In the genomic region with DNA sequence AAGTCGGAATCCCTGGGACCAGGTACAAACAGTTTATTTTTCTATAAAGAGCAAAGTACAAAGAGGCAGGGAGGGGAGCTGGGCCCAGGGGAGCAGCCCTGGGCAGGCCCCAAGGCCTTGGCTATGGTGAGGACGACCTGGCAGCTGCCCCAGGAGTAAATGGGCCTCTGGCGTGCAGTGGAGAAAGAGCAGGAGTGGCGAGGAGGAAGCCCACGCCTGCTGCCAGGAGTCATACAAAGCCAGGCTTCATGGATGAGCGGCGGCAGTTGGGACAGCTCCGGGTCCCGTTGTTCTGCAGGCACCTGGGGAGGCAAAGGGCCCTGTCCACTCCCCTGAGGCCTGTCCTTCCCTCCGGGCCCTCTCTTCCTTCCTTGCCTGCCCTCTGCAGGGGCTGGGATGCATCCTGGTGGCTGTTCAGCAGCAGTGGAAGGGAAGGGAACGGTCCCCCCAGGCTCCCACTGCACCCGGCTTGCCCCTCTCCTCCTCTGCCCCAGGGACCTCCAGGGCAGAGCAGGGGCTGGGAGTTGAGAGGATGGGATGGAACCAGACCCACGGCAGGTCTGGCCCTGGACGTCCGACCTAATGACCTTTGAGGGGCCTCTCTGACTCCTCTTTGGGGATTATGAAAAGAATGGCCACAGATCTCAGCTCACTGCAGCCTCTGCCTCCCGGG, we compare ENCODE assay signal across 20 cellular contexts. TPM values are rescaled to one million over a fixed set of nuclear protein-coding genes. Genes with fewer than 3 reads are reported as not detected.
DNase-seq lines count a peak whose midpoint lies in the region; ATAC-seq and TF ChIP-seq lines count a peak whose summit lies in the region.
"Had no signal": no experiment of that assay in that cellular context is flagged by ENCODE, and none has a peak within 500 bp of the region (broad histone marks: within the 10 kb centered on the region; RNA-seq: fewer than 3 reads in every experiment).

No MANE protein-coding gene starts in this region.

- H3K9me3 ChIP-seq in gastrocnemius medialis = no peaks in the 10 kb centered on the region
- H3K9me3 ChIP-seq: gastroesophageal sphincter had no signal

- no peak overlapping the region for H3K4me3 ChIP-seq in gastrocnemius medialis
- H3K4me3 ChIP-seq: gastroesophageal sphincter had no signal

- no peak for TF ChIP-seq CTCF in gastrocnemius medialis (IDR thresholded peaks at IDR 0.05 in 4 of 5, conservative IDR thresholded peaks at IDR 0.05 in 1 of 5)
- TF ChIP-seq CTCF in activated CD8-positive, alpha-beta T cell treated with anti-CD3 and anti-CD28 coated beads for 36 hours (IDR thresholded peaks at IDR 0.05) = no peak

- no peaks in the 10 kb centered on the region for H3K36me3 ChIP-seq in gastrocnemius medialis
- H3K36me3 ChIP-seq: gastroesophageal sphincter had no signal

- H3K4me1 ChIP-seq in gastrocnemius medialis = peaks cover 17 to 19% of the 10 kb centered on the region in 2 donors

- no peak overlapping the region for H3K4me3 Mint-ChIP-seq in activated CD8-positive, alpha-beta T cell treated with anti-CD3 and anti-CD28 coated beads for 36 hours
- H3K4me3 Mint-ChIP-seq: activated naive CD8-positive, alpha-beta T cell treated with anti-CD3 and anti-CD28 coated beads for 36 hours; activated T-cell treated with anti-CD3 and anti-CD28 coated beads, Interleukin-2, amount 50 U/mL, for 4 hours; CD4-positive, alpha-beta T cell; central memory CD8-positive, alpha-beta T cell; T-helper 17 cell had no signal

- H3K27ac Mint-ChIP-seq in activated CD8-positive, alpha-beta T cell treated with anti-CD3 and anti-CD28 coated beads for 36 hours = no peak overlapping the region
- H3K27ac Mint-ChIP-seq: activated naive CD8-positive, alpha-beta T cell treated with anti-CD3 and anti-CD28 coated beads for 36 hours; CD4-positive, alpha-beta T cell; T-helper 17 cell had no signal

- intact Hi-C loops in gastrocnemius medialis (cut with DNase I; ENCODE audit: low total_unique reads) = no loop called here
- intact Hi-C loops in activated CD8-positive, alpha-beta T cell treated with anti-CD3 and anti-CD28 coated beads for 36 hours (cut with micrococcal nuclease) = no loop called here

- no peak for TF ChIP-seq POLR2A in gastrocnemius medialis (IDR thresholded peaks at IDR 0.05)

- H3K27me3 ChIP-seq in gastrocnemius medialis = no peaks in the 10 kb centered on the region
- H3K27me3 ChIP-seq: gastroesophageal sphincter had no signal

- no peaks in the 10 kb centered on the region for H3K27me3 Mint-ChIP-seq in activated CD8-positive, alpha-beta T cell treated with anti-CD3 and anti-CD28 coated beads for 36 hours
- H3K27me3 Mint-ChIP-seq: activated naive CD8-positive, alpha-beta T cell treated with anti-CD3 and anti-CD28 coated beads for 36 hours; CD4-positive, alpha-beta T cell; central memory CD8-positive, alpha-beta T cell; T-helper 17 cell had no signal

- H3K9me3 Mint-ChIP-seq in activated CD8-positive, alpha-beta T cell treated with anti-CD3 and anti-CD28 coated beads for 36 hours = no peaks in the 10 kb centered on the region
- H3K9me3 Mint-ChIP-seq: activated naive CD8-positive, alpha-beta T cell treated with anti-CD3 and anti-CD28 coated beads for 36 hours; activated T-cell treated with anti-CD3 and anti-CD28 coated beads, Interleukin-2, amount 50 U/mL, for 4 hours; CD4-positive, alpha-beta T cell; central memory CD8-positive, alpha-beta T cell had no signal

- CTCF ChIA-PET in activated CD8-positive, alpha-beta T cell treated with anti-CD3 and anti-CD28 coated beads for 36 hours (lab: Charles Lee) = no interaction called here

- in situ Hi-C loops in gastrocnemius medialis (cut with MboI; ENCODE audit: low sequenced_read_pairs in 4 of 4) = no loop called here

- ATAC-seq in left lobe of liver = peak; percentile 82
- ATAC-seq in gastrocnemius medialis = peak; percentile 31 to 55
- no peak for ATAC-seq in GM18498 (IDR thresholded peaks at IDR 0.05; ENCODE audit: unreplicated experiment)
- ATAC-seq in activated CD8-positive, alpha-beta T cell treated with anti-CD3 and anti-CD28 coated beads for 36 hours = no peak
- ATAC-seq: activated T-cell treated with anti-CD3 and anti-CD28 coated beads, Interleukin-2, amount 50 U/mL, for 4 hours; gastroesophageal sphincter; T-helper 17 cell had no signal

- H3K4me1 Mint-ChIP-seq in activated CD8-positive, alpha-beta T cell treated with anti-CD3 and anti-CD28 coated beads for 36 hours (ENCODE audit: low read depth) = no peaks in the 10 kb centered on the region
- H3K4me1 Mint-ChIP-seq: activated naive CD8-positive, alpha-beta T cell treated with anti-CD3 and anti-CD28 coated beads for 36 hours; central memory CD8-positive, alpha-beta T cell; T-helper 17 cell had no signal

- H3K36me3 Mint-ChIP-seq in activated CD8-positive, alpha-beta T cell treated with anti-CD3 and anti-CD28 coated beads for 36 hours (ENCODE audit: low read depth) = no peaks in the 10 kb centered on the region
- H3K36me3 Mint-ChIP-seq: activated naive CD8-positive, alpha-beta T cell treated with anti-CD3 and anti-CD28 coated beads for 36 hours had no signal

- POLR2A ChIA-PET in activated CD8-positive, alpha-beta T cell treated with anti-CD3 and anti-CD28 coated beads for 36 hours (lab: Charles Lee) = interaction anchor here (2.6 kb wide), 1 partner anchor 11 kb away, joined by 12 read pairs; a partner anchor contains a TSS

- peak overlapping the region in 3 of 4 donors; percentile 49 to 64 (median 63) for H3K27ac ChIP-seq in gastrocnemius medialis

- peak; percentile 77 for DNase-seq in NCI-H1092 (lab: John Stamatoyannopoulos, UW)
- peak; percentile 56 for DNase-seq in astrocyte of the hippocampus (ENCODE audit: low read depth, low spot score)
- DNase-seq in left lobe of liver (ENCODE audit: low spot score) = peak; percentile 94
- DNase-seq in gastrocnemius medialis = peak in 1 of 2 donors; percentile 68
- no peak for DNase-seq in 8988T
- no peak for DNase-seq in activated CD4-positive, alpha-beta T cell treated with anti-CD3 and anti-CD28 coated beads for 48 hours
- no peak for DNase-seq in activated CD8-positive, alpha-beta T cell treated with anti-CD3 and anti-CD28 coated beads for 36 hours
- DNase-seq: activated CD4-positive, alpha-beta T cell treated with anti-CD3 and anti-CD28 coated beads for 4 hours; activated naive CD8-positive, alpha-beta T cell treated with anti-CD3 and anti-CD28 coated beads for 36 hours; activated T-cell treated with anti-CD3 and anti-CD28 coated beads, Interleukin-2, amount 50 U/mL, for 4 hours; CD4-positive, alpha-beta T cell; NCI-H1417; RPMI8226; stimulated activated CD4-positive, alpha-beta T cell treated with anti-CD3 and anti-CD28 coated beads, Interleukin-4, amount 100 ng/mL, for 1 hour; T-helper 17 cell had no signal

RNA-seq across cellular contexts. Expression of a gene that starts 11.1 kb away (rescaled TPM):
- 0.68 TPM for total RNA-seq in left lobe of liver
- total RNA-seq in gastrocnemius medialis = 10 to 100 TPM; 48.9 to 68.6 (median 59.4) TPM
- under 1 TPM; 0.36 to 0.81 TPM for total RNA-seq in activated CD8-positive, alpha-beta T cell treated with anti-CD3 and anti-CD28 coated beads for 36 hours

RNA-seq across cellular contexts. Expression of a gene that starts 11.6 kb away (rescaled TPM):
- 64.6 TPM for total RNA-seq in left lobe of liver
- total RNA-seq in gastrocnemius medialis = 100 to 1,000 TPM; 243 to 350 (median 329) TPM
- total RNA-seq in activated CD8-positive, alpha-beta T cell treated with anti-CD3 and anti-CD28 coated beads for 36 hours = 100 to 1,000 TPM; 137 to 140 TPM

RNA-seq across cellular contexts. Expression of a gene that starts 29.5 kb away (rescaled TPM):
- total RNA-seq in left lobe of liver (15.8 TPM), gastrocnemius medialis (10 to 100 TPM; 16.8 to 48.9 (median 25.6) TPM)
- 10 to 100 TPM; 10.0 to 10.5 TPM for total RNA-seq in activated CD8-positive, alpha-beta T cell treated with anti-CD3 and anti-CD28 coated beads for 36 hours

RNA-seq across cellular contexts. Expression of a gene that starts 59.5 kb away (rescaled TPM):
- total RNA-seq in left lobe of liver (10.9 TPM), gastrocnemius medialis (1 to 10 TPM in 3 of 4 donors, under 1 TPM in 1; 0.44 to 7.0 (median 4.2) TPM)
- under 1 TPM in 1 of 2 experiments, not detected in 1; 0.25 TPM for total RNA-seq in activated CD8-positive, alpha-beta T cell treated with anti-CD3 and anti-CD28 coated beads for 36 hours
- total RNA-seq: myocyte, renal cortical epithelial cell had no signal

Comparison
In these comparisons a context has a peak if more than half of its experiments do, and no peak if none do; other contexts are left out.
1. DNase-seq: peak in NCI-H1092 (single experiment), astrocyte of the hippocampus (single experiment) and left lobe of liver (single experiment); none in 8988T (single experiment), activated CD4-positive, alpha-beta T cell treated with anti-CD3 and anti-CD28 coated beads for 48 hours (single experiment) and activated CD8-positive, alpha-beta T cell treated with anti-CD3 and anti-CD28 coated beads for 36 hours (single experiment).
2. ATAC-seq: peak in left lobe of liver (single experiment) and gastrocnemius medialis (2 of 2); none in GM18498 (single experiment) and activated CD8-positive, alpha-beta T cell treated with anti-CD3 and anti-CD28 coated beads for 36 hours (single experiment).
3. RNA of a gene that starts 11.1 kb away (total RNA-seq): 48.9 to 68.6 TPM in gastrocnemius medialis; 0.36 to 0.81 TPM in activated CD8-positive, alpha-beta T cell treated with anti-CD3 and anti-CD28 coated beads for 36 hours and 0.68 TPM in left lobe of liver (single experiment); every median in the first group is over 10 times any median in the second.